ENCODE assay signal across 13 cellular contexts in the genomic region with DNA sequence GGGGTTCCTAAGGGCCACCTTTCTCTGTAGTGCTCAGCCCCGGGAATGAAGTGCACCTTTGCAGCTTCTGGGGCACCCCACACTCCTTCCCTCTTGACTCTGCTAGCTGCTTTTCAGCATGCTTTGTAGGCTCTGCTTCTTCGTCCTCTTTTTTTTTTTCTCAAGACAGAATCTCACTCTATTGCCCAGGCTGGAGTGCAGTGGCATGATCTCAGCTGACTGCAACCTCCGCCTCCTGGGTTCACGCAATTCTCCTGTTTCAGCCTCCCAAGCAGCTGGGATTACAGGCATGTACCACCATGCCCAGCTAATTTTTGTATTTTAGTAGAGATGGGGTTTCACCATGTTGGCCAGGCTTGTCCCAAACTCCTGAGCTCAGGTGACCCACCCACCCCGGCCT. TPM values are rescaled to one million over a fixed set of nuclear protein-coding genes. Genes with fewer than 3 reads are reported as not detected.
"Had no signal": no experiment of that assay in that cellular context is flagged by ENCODE, and none has a peak within 500 bp of the region (broad histone marks: within the 10 kb centered on the region; RNA-seq: fewer than 3 reads in every experiment).

No MANE protein-coding gene starts in this region.

RNA-seq across cellular contexts. Expression of a gene that starts 24.7 kb away (rescaled TPM):
- total RNA-seq: activated CD4-positive, alpha-beta T cell treated with anti-CD3 and anti-CD28 coated beads for 36 hours; activated CD4-positive, alpha-beta T cell treated with anti-CD3 and anti-CD28 coated beads, Interleukin-2, amount 10 ng/mL, durations not matched to agents 7 days and 5 days; activated CD8-positive, alpha-beta T cell treated with anti-CD3 and anti-CD28 coated beads, Interleukin-2, amount 10 ng/mL, durations not matched to agents 7 days and 5 days; activated naive CD4-positive, alpha-beta T cell treated with anti-CD3 and anti-CD28 coated beads, Interleukin-2, amount 50 U/mL, for 72 hours; activated T-helper 2 cell treated with anti-CD3 and anti-CD28 coated beads, Interferon-gamma antibody, Interleukin-2, Interleukin-4, amounts not matched to agents 10 μg/mL and 5 μg/mL and 100 μg/mL, durations not matched to agents 14 hours and 24 hours and 36 hours; adrenal gland; astrocyte; body of pancreas; breast epithelium; cardiac septum; M059J; Peyer's patch; WTC11 had no signal
- polyA plus RNA-seq: adrenal gland had no signal

RNA-seq across cellular contexts. Expression of a gene that starts 29.6 kb away (rescaled TPM):
- total RNA-seq: activated CD4-positive, alpha-beta T cell treated with anti-CD3 and anti-CD28 coated beads, Interleukin-2, amount 10 ng/mL, durations not matched to agents 7 days and 5 days; activated CD8-positive, alpha-beta T cell treated with anti-CD3 and anti-CD28 coated beads, Interleukin-2, amount 10 ng/mL, durations not matched to agents 7 days and 5 days had no signal
